In the genomic region with DNA sequence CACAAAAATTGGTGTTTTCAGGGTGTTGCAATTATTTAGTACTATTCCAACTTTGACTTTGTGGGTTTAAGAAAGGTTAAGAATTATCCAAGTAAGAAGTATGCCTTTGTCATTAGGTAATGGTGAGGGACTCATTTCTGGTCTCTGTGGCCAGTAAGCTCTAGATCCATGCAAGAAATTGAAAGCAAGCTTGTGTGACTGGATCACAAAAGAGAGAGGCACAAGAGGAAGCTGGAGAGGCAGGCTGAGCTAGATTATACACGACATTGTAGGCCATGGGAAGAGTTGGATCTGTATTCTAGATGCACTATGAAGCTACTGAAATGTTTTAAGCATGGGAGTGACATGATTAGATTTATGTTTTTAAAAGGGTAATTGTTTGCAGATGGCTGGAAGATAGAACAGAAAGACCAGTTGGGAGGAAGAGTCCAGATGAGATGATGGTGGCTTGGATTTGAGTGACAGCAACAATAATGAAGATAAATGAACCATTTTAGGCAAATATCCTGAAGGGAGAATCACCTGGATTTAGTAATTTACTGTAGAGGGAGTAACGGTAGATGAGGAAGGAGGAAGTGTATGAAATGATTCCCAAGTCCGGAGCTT, we compare ENCODE assay signal across 1 cellular context.
A peak's percentile ranks its signal among the peaks of the same experiment; 100 is the strongest.
TF ChIP-seq lines count a peak whose summit lies in the region.

No MANE protein-coding gene starts in this region.

TF ChIP-seq in K562, 482 proteins besides CTCF, POLR2A, EP300 and RAD21 (continued from another document):
- TF ChIP-seq, protein P1, sequence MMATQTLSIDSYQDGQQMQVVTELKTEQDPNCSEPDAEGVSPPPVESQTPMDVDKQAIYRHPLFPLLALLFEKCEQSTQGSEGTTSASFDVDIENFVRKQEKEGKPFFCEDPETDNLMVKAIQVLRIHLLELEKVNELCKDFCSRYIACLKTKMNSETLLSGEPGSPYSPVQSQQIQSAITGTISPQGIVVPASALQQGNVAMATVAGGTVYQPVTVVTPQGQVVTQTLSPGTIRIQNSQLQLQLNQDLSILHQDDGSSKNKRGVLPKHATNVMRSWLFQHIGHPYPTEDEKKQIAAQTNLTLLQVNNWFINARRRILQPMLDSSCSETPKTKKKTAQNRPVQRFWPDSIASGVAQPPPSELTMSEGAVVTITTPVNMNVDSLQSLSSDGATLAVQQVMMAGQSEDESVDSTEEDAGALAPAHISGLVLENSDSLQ (IDR thresholded peaks at IDR 0.05): peak; percentile 44
